33 cellular contexts compared by ENCODE assay signal in the genomic region with DNA sequence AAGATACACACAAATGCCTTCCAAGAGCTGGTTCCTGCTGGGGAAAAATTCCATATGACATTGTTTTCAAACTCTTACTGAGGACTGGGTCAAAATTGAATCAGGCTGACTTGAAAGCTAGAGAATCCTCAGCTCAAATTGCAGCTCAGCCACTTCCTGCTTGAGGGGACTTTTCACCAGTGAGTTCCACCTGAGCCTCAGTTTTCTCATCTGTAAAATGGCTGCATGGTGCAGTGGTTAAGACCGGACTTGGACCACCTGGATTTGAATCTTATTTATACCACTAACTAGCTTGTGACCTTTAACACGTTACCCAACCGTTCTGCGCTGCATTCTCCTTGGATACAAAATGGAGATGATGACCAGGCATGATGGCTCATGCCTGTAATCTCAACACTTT.
"Had no signal": no experiment of that assay in that cellular context is flagged by ENCODE, and none has a peak within 500 bp of the region (broad histone marks: within the 10 kb centered on the region; RNA-seq: fewer than 3 reads in every experiment).

No MANE protein-coding gene starts in this region.

- H3K9me3 ChIP-seq: adrenal gland, body of pancreas, breast epithelium had no signal

- H3K4me3 ChIP-seq: adrenal gland, body of pancreas, breast epithelium had no signal

- FAIRE-seq: astrocyte, TTC549 had no signal

- H3K36me3 ChIP-seq: adrenal gland, brain microvascular endothelial cell, breast epithelium had no signal

- ATAC-seq: activated CD8-positive, alpha-beta T cell treated with anti-CD3 and anti-CD28 coated beads for 36 hours; activated naive CD4-positive, alpha-beta T cell treated with anti-CD3 and anti-CD28 coated beads, Interleukin-2, amount 50 U/mL, for 72 hours; activated T-cell treated with anti-CD3 and anti-CD28 coated beads, Interleukin-2, amount 50 U/mL, for 4 hours; activated T-cell treated with anti-CD3 and anti-CD28 coated beads, Interleukin-2, amount 50 U/mL, for 72 hours; activated T-helper 17 cell treated with anti-CD3 and anti-CD28 coated beads, Interleukin-2, amount 50 U/mL, for 72 hours; body of pancreas had no signal

- H3K4me1 ChIP-seq: adrenal gland, breast epithelium had no signal

- H3K27me3 ChIP-seq: body of pancreas had no signal

- H3K27ac ChIP-seq: adrenal gland, body of pancreas, brain microvascular endothelial cell, breast epithelium, VCaP had no signal

- DNase-seq: activated B cell treated with CpG ODN at 0.5 μM for 24 hours; activated CD4-positive, alpha-beta memory T cell treated with anti-CD3 and anti-CD28 coated beads for 36 hours; activated CD4-positive, alpha-beta T cell treated with anti-CD3 and anti-CD28 coated beads for 4 hours; activated CD4-positive, alpha-beta T cell treated with anti-CD3 and anti-CD28 coated beads, Interleukin-2, amount 10 ng/mL, durations not matched to agents 24 days and 14 days; activated CD4-positive, alpha-beta T cell treated with anti-CD3 and anti-CD28 coated beads, Interleukin-2, amount 50 U/mL, for 1 hour; activated CD4-positive, alpha-beta T cell treated with anti-CD3 and anti-CD28 coated beads, Interleukin-2, amount 50 U/mL, for 4 hours; activated CD4-positive, CD25-positive, alpha-beta regulatory T cell treated with anti-CD3 and anti-CD28 coated beads, Interleukin-2, amount 50 U/mL, for 72 hours; activated CD8-positive, alpha-beta memory T cell treated with anti-CD3 and anti-CD28 coated beads, Interleukin-2, amount 50 U/mL, for 4 hours; activated CD8-positive, alpha-beta T cell treated with anti-CD3 and anti-CD28 coated beads for 36 hours; activated effector memory CD4-positive, alpha-beta T cell treated with anti-CD3 and anti-CD28 coated beads, Interleukin-2, amount 50 U/mL, for 16 hours; activated gamma-delta T cell treated with Interleukin-2 at 50 U/mL for 16 hours; activated naive CD4-positive, alpha-beta T cell; activated naive CD4-positive, alpha-beta T cell treated with anti-CD3 and anti-CD28 coated beads for 36 hours; activated naive CD4-positive, alpha-beta T cell treated with anti-CD3 and anti-CD28 coated beads, Interleukin-2, amount 50 U/mL, for 16 hours; activated naive CD8-positive, alpha-beta T cell treated with anti-CD3 and anti-CD28 coated beads for 36 hours; activated T-cell treated with anti-CD3 and anti-CD28 coated beads for 4 hours; activated T-cell treated with anti-CD3 and anti-CD28 coated beads, Interleukin-2, amount 50 U/mL, for 1 hour; activated T-cell treated with anti-CD3 and anti-CD28 coated beads, Interleukin-2, amount 50 U/mL, for 4 hours; activated T-cell treated with anti-CD3 and anti-CD28 coated beads, Interleukin-2, amount 50 U/mL, for 72 hours; adrenal gland; amniotic stem cell; aorta; body of pancreas; brain microvascular endothelial cell; central memory CD4-positive, alpha-beta T cell; T-helper 2 cell; T-helper 9 cell had no signal
